Comparison of ENCODE assay signal across 9 cellular contexts in the genomic region with DNA sequence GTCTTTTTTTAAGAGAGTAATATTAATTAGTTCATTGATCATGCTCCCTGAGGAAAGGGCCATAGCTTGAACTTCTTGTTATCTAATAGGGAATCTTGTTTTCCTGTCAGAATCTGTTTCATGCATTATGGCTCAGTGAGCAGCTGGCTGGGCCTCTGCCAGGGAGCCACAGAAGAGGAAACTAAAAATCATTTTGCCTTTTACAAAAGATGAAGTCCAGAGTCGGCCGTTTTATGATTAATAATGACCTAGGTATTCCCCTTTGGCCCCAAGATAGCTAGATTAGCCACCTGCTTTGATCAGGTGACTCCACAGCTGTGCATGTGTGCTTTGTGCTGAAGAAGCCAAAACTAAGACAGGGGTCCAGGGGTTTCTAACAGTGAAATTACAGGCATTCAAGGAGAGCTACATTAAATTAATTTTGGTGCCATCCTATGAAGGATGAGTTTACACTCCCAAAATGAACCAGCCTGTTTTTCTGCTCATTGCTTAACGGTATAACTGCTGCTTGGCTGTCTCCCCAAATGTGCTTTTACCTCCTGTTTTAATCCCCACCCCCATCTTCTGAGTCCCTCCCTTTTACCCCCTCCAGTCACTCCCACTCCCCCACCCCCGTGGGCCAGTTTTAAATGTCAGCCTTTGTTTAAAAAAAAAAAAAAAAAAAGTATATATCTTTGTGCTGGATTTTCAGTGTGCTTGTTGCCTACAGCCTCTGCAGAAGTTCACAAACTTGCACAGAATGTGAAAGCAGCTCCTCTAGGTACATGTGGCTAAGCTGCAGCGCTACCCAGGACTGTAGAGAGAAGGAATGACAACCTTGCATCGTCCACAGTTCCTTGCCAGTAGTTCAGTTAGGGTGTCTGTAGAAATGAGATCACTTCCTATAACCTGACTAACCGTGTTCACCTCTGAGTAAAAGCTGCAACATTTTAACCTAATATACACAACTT.
DNase-seq lines count a peak whose midpoint lies in the region; ATAC-seq and TF ChIP-seq lines count a peak whose summit lies in the region.
"Had no signal": no experiment of that assay in that cellular context is flagged by ENCODE, and none has a peak within 500 bp of the region (broad histone marks: within the 10 kb centered on the region; RNA-seq: fewer than 3 reads in every experiment).

No MANE protein-coding gene starts in this region.

- H3K27ac Mint-ChIP-seq in activated naive CD8-positive, alpha-beta T cell treated with anti-CD3 and anti-CD28 coated beads, Interleukin-2, amount 50 U/mL, for 24 hours, result peak overlapping the region; percentile 80
- H3K27ac Mint-ChIP-seq in nephron progenitor cell, result peak overlapping the region; percentile 64

- H3K36me3 Mint-ChIP-seq in activated naive CD8-positive, alpha-beta T cell treated with anti-CD3 and anti-CD28 coated beads, Interleukin-2, amount 50 U/mL, for 24 hours (ENCODE audit: low read depth), result peaks cover 34% of the 10 kb centered on the region
- H3K36me3 Mint-ChIP-seq in nephron progenitor cell (ENCODE audit: low read depth), result peaks cover 57% of the 10 kb centered on the region

- H3K27ac ChIP-seq in KMS-11, result peak overlapping the region; percentile 89
- H3K27ac ChIP-seq: cardiac muscle cell had no signal

- peak; percentile 14 for DNase-seq in activated CD8-positive, alpha-beta memory T cell treated with anti-CD3 and anti-CD28 coated beads, Interleukin-2, amount 50 U/mL, for 4 hours
- DNase-seq in activated CD8-positive, alpha-beta memory T cell treated with anti-CD3 and anti-CD28 coated beads, Interleukin-2, amount 50 U/mL, for 48 hours, result no peak
- DNase-seq in activated naive CD8-positive, alpha-beta T cell treated with anti-CD3 and anti-CD28 coated beads, Interleukin-2, amount 50 U/mL, for 24 hours, result peak; percentile 35
- no peak for DNase-seq in nephron progenitor cell
- no peak for DNase-seq in OCI-M2 (lab: John Stamatoyannopoulos, UW; ENCODE audit: unreplicated experiment)
- DNase-seq in UCSD-AML1 (lab: John Stamatoyannopoulos, UW; ENCODE audit: unreplicated experiment), result no peak

- H3K27me3 Mint-ChIP-seq in activated naive CD8-positive, alpha-beta T cell treated with anti-CD3 and anti-CD28 coated beads, Interleukin-2, amount 50 U/mL, for 24 hours, result no peaks in the 10 kb centered on the region
- H3K27me3 Mint-ChIP-seq in nephron progenitor cell (ENCODE audit: low read depth, poor library complexity), result peaks cover 3% of the 10 kb centered on the region

- H4K20me1 ChIP-seq in KMS-11 (ENCODE audit: insufficient read depth), result no peaks in the 10 kb centered on the region

- no peak overlapping the region for H2AFZ ChIP-seq in KMS-11 (ENCODE audit: low read depth)

- H3K4me2 ChIP-seq in KMS-11, result peak overlapping the region; percentile 92

- TF ChIP-seq CTCF in KMS-11 (conservative IDR thresholded peaks at IDR 0.05; ENCODE audit: low read depth, low read length) (no peak), nephron progenitor cell (IDR thresholded peaks at IDR 0.05) (no peak)

- peaks cover 80% of the 10 kb centered on the region for H3K4me1 Mint-ChIP-seq in activated naive CD8-positive, alpha-beta T cell treated with anti-CD3 and anti-CD28 coated beads, Interleukin-2, amount 50 U/mL, for 24 hours
- peaks cover 58% of the 10 kb centered on the region for H3K4me1 Mint-ChIP-seq in nephron progenitor cell

- H3K36me3 ChIP-seq in KMS-11 (ENCODE audit: insufficient read depth), result no peaks in the 10 kb centered on the region; the same call in 1 of the 2 replicates
- H3K36me3 ChIP-seq: cardiac muscle cell had no signal

- peaks cover 100% of the 10 kb centered on the region for H3K4me1 ChIP-seq in KMS-11 (ENCODE audit: low read depth, poor library complexity, severe bottlenecking)

- peak overlapping the region; percentile 53 for H3K9ac ChIP-seq in KMS-11

- no peak overlapping the region for H3K4me3 ChIP-seq in KMS-11 (IDR thresholded peaks at IDR 0.05; ENCODE audit: insufficient read depth, low read depth, low read length)
- H3K4me3 ChIP-seq: cardiac muscle cell had no signal

- peaks cover 13% of the 10 kb centered on the region for H3K9me3 Mint-ChIP-seq in activated naive CD8-positive, alpha-beta T cell treated with anti-CD3 and anti-CD28 coated beads, Interleukin-2, amount 50 U/mL, for 24 hours
- H3K9me3 Mint-ChIP-seq in nephron progenitor cell, result no peaks in the 10 kb centered on the region

- peaks cover 12% of the 10 kb centered on the region for H3K79me2 ChIP-seq in KMS-11 (ENCODE audit: insufficient read depth, low read depth)

- peak; percentile 35 for ATAC-seq in GM21717 (IDR thresholded peaks at IDR 0.05; ENCODE audit: unreplicated experiment)
- peak; percentile 53 for ATAC-seq in activated naive CD8-positive, alpha-beta T cell treated with anti-CD3 and anti-CD28 coated beads, Interleukin-2, amount 50 U/mL, for 24 hours

- peak overlapping the region; percentile 39 for H3K4me3 Mint-ChIP-seq in activated naive CD8-positive, alpha-beta T cell treated with anti-CD3 and anti-CD28 coated beads, Interleukin-2, amount 50 U/mL, for 24 hours
- H3K4me3 Mint-ChIP-seq in nephron progenitor cell, result no peak overlapping the region

- H3K27me3 ChIP-seq in KMS-11 (ENCODE audit: insufficient read depth, low read depth), result no peaks in the 10 kb centered on the region
- H3K27me3 ChIP-seq: cardiac muscle cell had no signal

Comparison
In these comparisons a context has a peak if more than half of its experiments do, and no peak if none do; other contexts are left out.
1. DNase-seq: peak in activated CD8-positive, alpha-beta memory T cell treated with anti-CD3 and anti-CD28 coated beads, Interleukin-2, amount 50 U/mL, for 4 hours (single experiment) and activated naive CD8-positive, alpha-beta T cell treated with anti-CD3 and anti-CD28 coated beads, Interleukin-2, amount 50 U/mL, for 24 hours (single experiment); none in activated CD8-positive, alpha-beta memory T cell treated with anti-CD3 and anti-CD28 coated beads, Interleukin-2, amount 50 U/mL, for 48 hours (single experiment), nephron progenitor cell (single experiment), OCI-M2 (single experiment) and UCSD-AML1 (single experiment).